ENCODE assay signal across 1 cellular context in the genomic region with DNA sequence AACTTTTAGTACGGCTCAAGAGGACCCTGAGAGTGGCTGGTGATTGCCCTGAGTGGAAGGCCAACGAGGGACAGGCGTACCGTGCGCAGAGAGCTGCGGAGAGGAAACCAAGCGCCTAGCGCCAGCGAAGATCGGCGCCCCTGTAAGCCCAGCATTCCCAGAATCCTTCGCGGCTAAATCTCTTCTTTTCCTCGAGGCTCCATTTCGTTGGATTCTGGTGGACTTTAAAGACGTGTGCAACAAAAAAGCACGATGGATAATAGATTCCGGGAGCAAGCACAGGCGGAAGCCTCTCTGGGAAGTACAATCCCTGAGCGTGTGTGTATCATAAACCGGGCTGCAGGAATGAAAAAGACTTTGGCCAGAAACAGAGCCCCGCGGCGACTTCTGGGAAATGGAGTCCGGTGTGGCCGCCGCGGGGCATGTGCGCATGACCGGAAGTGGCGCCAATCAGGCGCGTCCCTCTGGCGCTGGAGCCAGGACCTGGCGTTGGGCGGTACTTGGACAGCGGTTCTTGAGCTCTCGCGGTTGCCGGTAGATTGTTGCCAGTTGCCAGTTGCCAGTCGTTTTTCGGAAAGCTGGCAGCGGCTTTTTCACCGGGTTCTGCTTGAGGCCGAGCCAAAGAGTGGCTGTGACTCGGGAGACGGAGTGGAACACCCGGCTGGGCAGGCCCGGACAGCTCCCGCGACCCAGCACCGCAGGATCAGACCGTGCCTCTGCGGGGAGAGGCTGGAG.
TF ChIP-seq lines count a peak whose summit lies in the region.

A gene (plus strand): TSS at position 449 of the 735 bp plus-strand sequence. CDS start 406 bp downstream, outside the sequence.

TF ChIP-seq in GM12878, 131 proteins besides CTCF, POLR2A, EP300 and RAD21 (continued from another document and continues in another):
- TF ChIP-seq, protein P1, sequence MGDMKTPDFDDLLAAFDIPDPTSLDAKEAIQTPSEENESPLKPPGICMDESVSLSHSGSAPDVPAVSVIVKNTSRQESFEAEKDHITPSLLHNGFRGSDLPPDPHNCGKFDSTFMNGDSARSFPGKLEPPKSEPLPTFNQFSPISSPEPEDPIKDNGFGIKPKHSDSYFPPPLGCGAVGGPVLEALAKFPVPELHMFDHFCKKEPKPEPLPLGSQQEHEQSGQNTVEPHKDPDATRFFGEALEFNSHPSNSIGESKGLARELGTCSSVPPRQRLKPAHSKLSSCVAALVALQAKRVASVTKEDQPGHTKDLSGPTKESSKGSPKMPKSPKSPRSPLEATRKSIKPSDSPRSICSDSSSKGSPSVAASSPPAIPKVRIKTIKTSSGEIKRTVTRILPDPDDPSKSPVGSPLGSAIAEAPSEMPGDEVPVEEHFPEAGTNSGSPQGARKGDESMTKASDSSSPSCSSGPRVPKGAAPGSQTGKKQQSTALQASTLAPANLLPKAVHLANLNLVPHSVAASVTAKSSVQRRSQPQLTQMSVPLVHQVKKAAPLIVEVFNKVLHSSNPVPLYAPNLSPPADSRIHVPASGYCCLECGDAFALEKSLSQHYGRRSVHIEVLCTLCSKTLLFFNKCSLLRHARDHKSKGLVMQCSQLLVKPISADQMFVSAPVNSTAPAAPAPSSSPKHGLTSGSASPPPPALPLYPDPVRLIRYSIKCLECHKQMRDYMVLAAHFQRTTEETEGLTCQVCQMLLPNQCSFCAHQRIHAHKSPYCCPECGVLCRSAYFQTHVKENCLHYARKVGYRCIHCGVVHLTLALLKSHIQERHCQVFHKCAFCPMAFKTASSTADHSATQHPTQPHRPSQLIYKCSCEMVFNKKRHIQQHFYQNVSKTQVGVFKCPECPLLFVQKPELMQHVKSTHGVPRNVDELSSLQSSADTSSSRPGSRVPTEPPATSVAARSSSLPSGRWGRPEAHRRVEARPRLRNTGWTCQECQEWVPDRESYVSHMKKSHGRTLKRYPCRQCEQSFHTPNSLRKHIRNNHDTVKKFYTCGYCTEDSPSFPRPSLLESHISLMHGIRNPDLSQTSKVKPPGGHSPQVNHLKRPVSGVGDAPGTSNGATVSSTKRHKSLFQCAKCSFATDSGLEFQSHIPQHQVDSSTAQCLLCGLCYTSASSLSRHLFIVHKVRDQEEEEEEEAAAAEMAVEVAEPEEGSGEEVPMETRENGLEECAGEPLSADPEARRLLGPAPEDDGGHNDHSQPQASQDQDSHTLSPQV (IDR thresholded peaks at IDR 0.05), result no peak
- TF ChIP-seq, protein P2, sequence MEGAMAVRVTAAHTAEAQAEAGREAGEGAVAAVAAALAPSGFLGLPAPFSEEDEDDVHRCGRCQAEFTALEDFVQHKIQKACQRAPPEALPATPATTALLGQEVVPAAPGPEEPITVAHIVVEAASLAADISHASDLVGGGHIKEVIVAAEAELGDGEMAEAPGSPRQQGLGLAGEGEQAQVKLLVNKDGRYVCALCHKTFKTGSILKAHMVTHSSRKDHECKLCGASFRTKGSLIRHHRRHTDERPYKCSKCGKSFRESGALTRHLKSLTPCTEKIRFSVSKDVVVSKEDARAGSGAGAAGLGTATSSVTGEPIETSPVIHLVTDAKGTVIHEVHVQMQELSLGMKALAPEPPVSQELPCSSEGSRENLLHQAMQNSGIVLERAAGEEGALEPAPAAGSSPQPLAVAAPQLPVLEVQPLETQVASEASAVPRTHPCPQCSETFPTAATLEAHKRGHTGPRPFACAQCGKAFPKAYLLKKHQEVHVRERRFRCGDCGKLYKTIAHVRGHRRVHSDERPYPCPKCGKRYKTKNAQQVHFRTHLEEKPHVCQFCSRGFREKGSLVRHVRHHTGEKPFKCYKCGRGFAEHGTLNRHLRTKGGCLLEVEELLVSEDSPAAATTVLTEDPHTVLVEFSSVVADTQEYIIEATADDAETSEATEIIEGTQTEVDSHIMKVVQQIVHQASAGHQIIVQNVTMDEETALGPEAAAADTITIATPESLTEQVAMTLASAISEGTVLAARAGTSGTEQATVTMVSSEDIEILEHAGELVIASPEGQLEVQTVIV (IDR thresholded peaks at IDR 0.05; ENCODE audit: borderline replicate concordance, partially characterized antibody), result no peak
- TF ChIP-seq GATAD2B (conservative IDR thresholded peaks at IDR 0.05; ENCODE audit: low read depth) (0 out of 2 replicates have a peak, but pooled peaks have one; percentile 37), RCOR1 (conservative IDR thresholded peaks at IDR 0.05; ENCODE audit: low read depth, low read length) (no peak), KDM1A (IDR thresholded peaks at IDR 0.05; ENCODE audit: borderline replicate concordance) (no peak), MXI1 (IDR thresholded peaks at IDR 0.05; ENCODE audit: low read depth, low read length) (peak; percentile 79), PAX5 (IDR thresholded peaks at IDR 0.05; ENCODE audit: borderline replicate concordance, low read depth, low read length) (no peak), TBL1XR1 (IDR thresholded peaks at IDR 0.05; ENCODE audit: low read depth, low read length) (no peak), BACH1 (IDR thresholded peaks at IDR 0.05; ENCODE audit: borderline replicate concordance) (no peak), NFYA (IDR thresholded peaks at IDR 0.05; ENCODE audit: borderline replicate concordance, low read depth, low read length) (no peak), SMAD5 (IDR thresholded peaks at IDR 0.05; ENCODE audit: low read depth) (0 out of 2 replicates have a peak, but pooled peaks have one; percentile 49), HDAC2 (IDR thresholded peaks at IDR 0.05) (no peak), CBX5 (IDR thresholded peaks at IDR 0.05; ENCODE audit: low read depth) (no peak), POU2F2 (IDR thresholded peaks at IDR 0.05; ENCODE audit: borderline replicate concordance, low read depth, low read length) (peak; percentile 73; the same call in 2 of the 3 replicates), ESRRA (IDR thresholded peaks at IDR 0.05; ENCODE audit: low read length) (no peak), NFIC (IDR thresholded peaks at IDR 0.05; ENCODE audit: low read depth, low read length) (no peak; the same call in 1 of the 2 replicates), NRF1 (conservative IDR thresholded peaks at IDR 0.05; ENCODE audit: low read depth, low read length) (peak; percentile 43), RELA (IDR thresholded peaks at IDR 0.05; ENCODE audit: borderline replicate concordance, partially characterized antibody) (peak; percentile 34), SRF (IDR thresholded peaks at IDR 0.05; ENCODE audit: low read depth in 2 of 2, low read length in 2 of 2) (peak in 1 of 2 experiments; percentile 79; a peak in 1 of 4 replicates), IRF4 (IDR thresholded peaks at IDR 0.05; ENCODE audit: low read depth, low read length) (no peak), HDGF (IDR thresholded peaks at IDR 0.05) (no peak), CBFB (IDR thresholded peaks at IDR 0.05; ENCODE audit: low read depth) (no peak), MYC (IDR thresholded peaks at IDR 0.05; ENCODE audit: insufficient read depth, insufficient read length, insufficient replicate concordance, low read length, severe bottlenecking) (no peak)
- TF ChIP-seq, protein P3, sequence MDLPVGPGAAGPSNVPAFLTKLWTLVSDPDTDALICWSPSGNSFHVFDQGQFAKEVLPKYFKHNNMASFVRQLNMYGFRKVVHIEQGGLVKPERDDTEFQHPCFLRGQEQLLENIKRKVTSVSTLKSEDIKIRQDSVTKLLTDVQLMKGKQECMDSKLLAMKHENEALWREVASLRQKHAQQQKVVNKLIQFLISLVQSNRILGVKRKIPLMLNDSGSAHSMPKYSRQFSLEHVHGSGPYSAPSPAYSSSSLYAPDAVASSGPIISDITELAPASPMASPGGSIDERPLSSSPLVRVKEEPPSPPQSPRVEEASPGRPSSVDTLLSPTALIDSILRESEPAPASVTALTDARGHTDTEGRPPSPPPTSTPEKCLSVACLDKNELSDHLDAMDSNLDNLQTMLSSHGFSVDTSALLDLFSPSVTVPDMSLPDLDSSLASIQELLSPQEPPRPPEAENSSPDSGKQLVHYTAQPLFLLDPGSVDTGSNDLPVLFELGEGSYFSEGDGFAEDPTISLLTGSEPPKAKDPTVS (IDR thresholded peaks at IDR 0.05; ENCODE audit: low read depth, low read length), result no peak
- TF ChIP-seq, protein P4, sequence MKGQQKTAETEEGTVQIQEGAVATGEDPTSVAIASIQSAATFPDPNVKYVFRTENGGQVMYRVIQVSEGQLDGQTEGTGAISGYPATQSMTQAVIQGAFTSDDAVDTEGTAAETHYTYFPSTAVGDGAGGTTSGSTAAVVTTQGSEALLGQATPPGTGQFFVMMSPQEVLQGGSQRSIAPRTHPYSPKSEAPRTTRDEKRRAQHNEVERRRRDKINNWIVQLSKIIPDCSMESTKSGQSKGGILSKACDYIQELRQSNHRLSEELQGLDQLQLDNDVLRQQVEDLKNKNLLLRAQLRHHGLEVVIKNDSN (IDR thresholded peaks at IDR 0.05; ENCODE audit: borderline replicate concordance, extremely low read length, insufficient read depth, low read depth, low read length), result no peak
- TF ChIP-seq, protein P5, sequence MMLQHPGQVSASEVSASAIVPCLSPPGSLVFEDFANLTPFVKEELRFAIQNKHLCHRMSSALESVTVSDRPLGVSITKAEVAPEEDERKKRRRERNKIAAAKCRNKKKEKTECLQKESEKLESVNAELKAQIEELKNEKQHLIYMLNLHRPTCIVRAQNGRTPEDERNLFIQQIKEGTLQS (IDR thresholded peaks at IDR 0.05; ENCODE audit: borderline replicate concordance, extremely low read depth, low read depth, low read length), result peak; percentile 83
- TF ChIP-seq, protein P6, sequence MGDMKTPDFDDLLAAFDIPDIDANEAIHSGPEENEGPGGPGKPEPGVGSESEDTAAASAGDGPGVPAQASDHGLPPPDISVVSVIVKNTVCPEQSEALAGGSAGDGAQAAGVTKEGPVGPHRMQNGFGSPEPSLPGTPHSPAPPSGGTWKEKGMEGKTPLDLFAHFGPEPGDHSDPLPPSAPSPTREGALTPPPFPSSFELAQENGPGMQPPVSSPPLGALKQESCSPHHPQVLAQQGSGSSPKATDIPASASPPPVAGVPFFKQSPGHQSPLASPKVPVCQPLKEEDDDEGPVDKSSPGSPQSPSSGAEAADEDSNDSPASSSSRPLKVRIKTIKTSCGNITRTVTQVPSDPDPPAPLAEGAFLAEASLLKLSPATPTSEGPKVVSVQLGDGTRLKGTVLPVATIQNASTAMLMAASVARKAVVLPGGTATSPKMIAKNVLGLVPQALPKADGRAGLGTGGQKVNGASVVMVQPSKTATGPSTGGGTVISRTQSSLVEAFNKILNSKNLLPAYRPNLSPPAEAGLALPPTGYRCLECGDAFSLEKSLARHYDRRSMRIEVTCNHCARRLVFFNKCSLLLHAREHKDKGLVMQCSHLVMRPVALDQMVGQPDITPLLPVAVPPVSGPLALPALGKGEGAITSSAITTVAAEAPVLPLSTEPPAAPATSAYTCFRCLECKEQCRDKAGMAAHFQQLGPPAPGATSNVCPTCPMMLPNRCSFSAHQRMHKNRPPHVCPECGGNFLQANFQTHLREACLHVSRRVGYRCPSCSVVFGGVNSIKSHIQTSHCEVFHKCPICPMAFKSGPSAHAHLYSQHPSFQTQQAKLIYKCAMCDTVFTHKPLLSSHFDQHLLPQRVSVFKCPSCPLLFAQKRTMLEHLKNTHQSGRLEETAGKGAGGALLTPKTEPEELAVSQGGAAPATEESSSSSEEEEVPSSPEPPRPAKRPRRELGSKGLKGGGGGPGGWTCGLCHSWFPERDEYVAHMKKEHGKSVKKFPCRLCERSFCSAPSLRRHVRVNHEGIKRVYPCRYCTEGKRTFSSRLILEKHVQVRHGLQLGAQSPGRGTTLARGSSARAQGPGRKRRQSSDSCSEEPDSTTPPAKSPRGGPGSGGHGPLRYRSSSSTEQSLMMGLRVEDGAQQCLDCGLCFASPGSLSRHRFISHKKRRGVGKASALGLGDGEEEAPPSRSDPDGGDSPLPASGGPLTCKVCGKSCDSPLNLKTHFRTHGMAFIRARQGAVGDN (IDR thresholded peaks at IDR 0.05), result peak; percentile 79; the same call in 1 of the 2 replicates
- TF ChIP-seq, protein P7, sequence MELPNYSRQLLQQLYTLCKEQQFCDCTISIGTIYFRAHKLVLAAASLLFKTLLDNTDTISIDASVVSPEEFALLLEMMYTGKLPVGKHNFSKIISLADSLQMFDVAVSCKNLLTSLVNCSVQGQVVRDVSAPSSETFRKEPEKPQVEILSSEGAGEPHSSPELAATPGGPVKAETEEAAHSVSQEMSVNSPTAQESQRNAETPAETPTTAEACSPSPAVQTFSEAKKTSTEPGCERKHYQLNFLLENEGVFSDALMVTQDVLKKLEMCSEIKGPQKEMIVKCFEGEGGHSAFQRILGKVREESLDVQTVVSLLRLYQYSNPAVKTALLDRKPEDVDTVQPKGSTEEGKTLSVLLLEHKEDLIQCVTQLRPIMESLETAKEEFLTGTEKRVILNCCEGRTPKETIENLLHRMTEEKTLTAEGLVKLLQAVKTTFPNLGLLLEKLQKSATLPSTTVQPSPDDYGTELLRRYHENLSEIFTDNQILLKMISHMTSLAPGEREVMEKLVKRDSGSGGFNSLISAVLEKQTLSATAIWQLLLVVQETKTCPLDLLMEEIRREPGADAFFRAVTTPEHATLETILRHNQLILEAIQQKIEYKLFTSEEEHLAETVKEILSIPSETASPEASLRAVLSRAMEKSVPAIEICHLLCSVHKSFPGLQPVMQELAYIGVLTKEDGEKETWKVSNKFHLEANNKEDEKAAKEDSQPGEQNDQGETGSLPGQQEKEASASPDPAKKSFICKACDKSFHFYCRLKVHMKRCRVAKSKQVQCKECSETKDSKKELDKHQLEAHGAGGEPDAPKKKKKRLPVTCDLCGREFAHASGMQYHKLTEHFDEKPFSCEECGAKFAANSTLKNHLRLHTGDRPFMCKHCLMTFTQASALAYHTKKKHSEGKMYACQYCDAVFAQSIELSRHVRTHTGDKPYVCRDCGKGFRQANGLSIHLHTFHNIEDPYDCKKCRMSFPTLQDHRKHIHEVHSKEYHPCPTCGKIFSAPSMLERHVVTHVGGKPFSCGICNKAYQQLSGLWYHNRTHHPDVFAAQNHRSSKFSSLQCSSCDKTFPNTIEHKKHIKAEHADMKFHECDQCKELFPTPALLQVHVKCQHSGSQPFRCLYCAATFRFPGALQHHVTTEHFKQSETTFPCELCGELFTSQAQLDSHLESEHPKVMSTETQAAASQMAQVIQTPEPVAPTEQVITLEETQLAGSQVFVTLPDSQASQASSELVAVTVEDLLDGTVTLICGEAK (IDR thresholded peaks at IDR 0.05; ENCODE audit: borderline replicate concordance), result peak; percentile 91
- TF ChIP-seq, protein P8, sequence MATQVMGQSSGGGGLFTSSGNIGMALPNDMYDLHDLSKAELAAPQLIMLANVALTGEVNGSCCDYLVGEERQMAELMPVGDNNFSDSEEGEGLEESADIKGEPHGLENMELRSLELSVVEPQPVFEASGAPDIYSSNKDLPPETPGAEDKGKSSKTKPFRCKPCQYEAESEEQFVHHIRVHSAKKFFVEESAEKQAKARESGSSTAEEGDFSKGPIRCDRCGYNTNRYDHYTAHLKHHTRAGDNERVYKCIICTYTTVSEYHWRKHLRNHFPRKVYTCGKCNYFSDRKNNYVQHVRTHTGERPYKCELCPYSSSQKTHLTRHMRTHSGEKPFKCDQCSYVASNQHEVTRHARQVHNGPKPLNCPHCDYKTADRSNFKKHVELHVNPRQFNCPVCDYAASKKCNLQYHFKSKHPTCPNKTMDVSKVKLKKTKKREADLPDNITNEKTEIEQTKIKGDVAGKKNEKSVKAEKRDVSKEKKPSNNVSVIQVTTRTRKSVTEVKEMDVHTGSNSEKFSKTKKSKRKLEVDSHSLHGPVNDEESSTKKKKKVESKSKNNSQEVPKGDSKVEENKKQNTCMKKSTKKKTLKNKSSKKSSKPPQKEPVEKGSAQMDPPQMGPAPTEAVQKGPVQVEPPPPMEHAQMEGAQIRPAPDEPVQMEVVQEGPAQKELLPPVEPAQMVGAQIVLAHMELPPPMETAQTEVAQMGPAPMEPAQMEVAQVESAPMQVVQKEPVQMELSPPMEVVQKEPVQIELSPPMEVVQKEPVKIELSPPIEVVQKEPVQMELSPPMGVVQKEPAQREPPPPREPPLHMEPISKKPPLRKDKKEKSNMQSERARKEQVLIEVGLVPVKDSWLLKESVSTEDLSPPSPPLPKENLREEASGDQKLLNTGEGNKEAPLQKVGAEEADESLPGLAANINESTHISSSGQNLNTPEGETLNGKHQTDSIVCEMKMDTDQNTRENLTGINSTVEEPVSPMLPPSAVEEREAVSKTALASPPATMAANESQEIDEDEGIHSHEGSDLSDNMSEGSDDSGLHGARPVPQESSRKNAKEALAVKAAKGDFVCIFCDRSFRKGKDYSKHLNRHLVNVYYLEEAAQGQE (IDR thresholded peaks at IDR 0.05; ENCODE audit: low read depth, low read length), result peak; percentile 83
